In genomic region chr6:44040786-44041185, GRCh38 we compare ENCODE assay signal across 2 cellular contexts.
TF ChIP-seq lines count a peak whose summit lies in the region.

No MANE protein-coding gene starts in this region.

TF ChIP-seq in A549, 52 proteins besides CTCF, POLR2A, EP300 and RAD21 (continued from another document):
- TF ChIP-seq FOSB (CRISPR knock-in tag; IDR thresholded peaks at IDR 0.05) (no peak), REST (IDR thresholded peaks at IDR 0.05) (no peak), HOXB5 (CRISPR knock-in tag; IDR thresholded peaks at IDR 0.05) (no peak), HDAC2 (IDR thresholded peaks at IDR 0.05) (no peak), NFE2L2 (conservative IDR thresholded peaks at IDR 0.05; ENCODE audit: low read length) (no peak), CBX8 (IDR thresholded peaks at IDR 0.05) (no peak), KDM1A (IDR thresholded peaks at IDR 0.05; ENCODE audit: low read depth) (no peak), ZNF302 (CRISPR knock-in tag; IDR thresholded peaks at IDR 0.05) (no peak), ELK1 (IDR thresholded peaks at IDR 0.05; ENCODE audit: low read depth, low read length) (no peak)

TF ChIP-seq in H1, 55 proteins besides CTCF, POLR2A, EP300 and RAD21 (continued from another document):
- TF ChIP-seq ZNF274 (IDR thresholded peaks at IDR 0.05; ENCODE audit: borderline replicate concordance, extremely low read depth, low read length) = no peak
- no peak for TF ChIP-seq HDAC2 (IDR thresholded peaks at IDR 0.05; ENCODE audit: borderline replicate concordance in 1 of 2, low read depth in 2 of 2, low read length in 2 of 2)
- TF ChIP-seq SP1 (IDR thresholded peaks at IDR 0.05; ENCODE audit: low read depth, low read length) = no peak
- TF ChIP-seq PHF8 (conservative IDR thresholded peaks at IDR 0.05; ENCODE audit: low read depth, low read length) = no peak
